ENCODE assay signal across 12 cellular contexts in genomic region chr6:1315560-1316386, GRCh38. TPM values are rescaled to one million over a fixed set of nuclear protein-coding genes. Genes with fewer than 3 reads are reported as not detected.
DNase-seq lines count a peak whose midpoint lies in the region; ATAC-seq, FAIRE-seq and TF ChIP-seq lines count a peak whose summit lies in the region.
"Had no signal": no experiment of that assay in that cellular context is flagged by ENCODE, and none has a peak within 500 bp of the region (broad histone marks: within the 10 kb centered on the region; RNA-seq: fewer than 3 reads in every experiment).

No MANE protein-coding gene starts in this region.

- TF ChIP-seq EP300 in stomach (IDR thresholded peaks at IDR 0.05): no peak

- H3K36me3 ChIP-seq in stomach: no peaks in the 10 kb centered on the region

- ATAC-seq in activated naive CD8-positive, alpha-beta T cell treated with anti-CD3 and anti-CD28 coated beads, Interleukin-2, amount 50 U/mL, for 24 hours: no peak
- no peak for ATAC-seq in GM21717 (IDR thresholded peaks at IDR 0.05; ENCODE audit: unreplicated experiment)

- no peaks in the 10 kb centered on the region for H3K9me3 ChIP-seq in stomach

- 12 to 35% (median 27%) methylated on average over 11 of the region's 11 CpGs for WGBS in stomach, 5 donors

- peaks cover 28% of the 10 kb centered on the region for H3K4me1 Mint-ChIP-seq in activated naive CD8-positive, alpha-beta T cell treated with anti-CD3 and anti-CD28 coated beads, Interleukin-2, amount 50 U/mL, for 24 hours

- peak overlapping the region; percentile 5 for H3K4me3 Mint-ChIP-seq in activated naive CD8-positive, alpha-beta T cell treated with anti-CD3 and anti-CD28 coated beads, Interleukin-2, amount 50 U/mL, for 24 hours

- H3K27me3 ChIP-seq in stomach: peaks cover 0 to 58% (median 30%) of the 10 kb centered on the region in 3 donors

- peaks cover 5 to 43% (median 30%) of the 10 kb centered on the region in 4 donors for H3K4me1 ChIP-seq in stomach

- no peaks in the 10 kb centered on the region for H3K9me3 Mint-ChIP-seq in activated naive CD8-positive, alpha-beta T cell treated with anti-CD3 and anti-CD28 coated beads, Interleukin-2, amount 50 U/mL, for 24 hours

- H3K4me3 ChIP-seq in stomach: peak overlapping the region; percentile 49 to 60 (median 54)

- H3K36me3 Mint-ChIP-seq in activated naive CD8-positive, alpha-beta T cell treated with anti-CD3 and anti-CD28 coated beads, Interleukin-2, amount 50 U/mL, for 24 hours (ENCODE audit: low read depth): peaks cover 2% of the 10 kb centered on the region

- H3K27ac Mint-ChIP-seq in activated naive CD8-positive, alpha-beta T cell treated with anti-CD3 and anti-CD28 coated beads, Interleukin-2, amount 50 U/mL, for 24 hours: no peak overlapping the region

- TF ChIP-seq POLR2A in stomach (IDR thresholded peaks at IDR 0.05): no peak

- H3K27me3 Mint-ChIP-seq in activated naive CD8-positive, alpha-beta T cell treated with anti-CD3 and anti-CD28 coated beads, Interleukin-2, amount 50 U/mL, for 24 hours: peaks cover 38% of the 10 kb centered on the region

- H3K27ac ChIP-seq in stomach: peak overlapping the region; percentile 80 to 91 (median 87)
- H3K27ac ChIP-seq: 22Rv1 had no signal

- intact Hi-C loops in stomach (cut with DNase I; ENCODE audit: low total_unique reads): no loop called here

- TF ChIP-seq CTCF in stomach (IDR thresholded peaks at IDR 0.05): no peak

- no peak for FAIRE-seq in HTR-8/SVneo (lab: Jason Lieb, UNC)
- no peak for FAIRE-seq in urothelium cell line (lab: Jason Lieb, UNC)
- FAIRE-seq: islet of Langerhans had no signal

- peak; percentile 10 for DNase-seq in DMS 273 (lab: John Stamatoyannopoulos, UW; ENCODE audit: unreplicated experiment)
- DNase-seq in DMS 273 treated with DMSO at 0.1 percent for 48 hours (lab: John Stamatoyannopoulos, UW): no peak
- DNase-seq in activated naive CD8-positive, alpha-beta T cell treated with anti-CD3 and anti-CD28 coated beads, Interleukin-2, amount 50 U/mL, for 24 hours: no peak
- DNase-seq in left kidney (ENCODE audit: low read depth, low spot score): peak; percentile 20
- no peak for DNase-seq in stomach
- DNase-seq in HTR-8/SVneo (ENCODE audit: insufficient read length, low spot score): no peak
- DNase-seq in urothelium cell line (ENCODE audit: low spot score): no peak
- DNase-seq: NCI-H1417 treated with DMSO at 0.1 percent for 48 hours had no signal

RNA-seq across cellular contexts. Expression of gene FOXQ1, which starts 3.9 kb away (rescaled TPM):
- total RNA-seq in stomach: 10 to 100 TPM in 4 of 5 donors, not detected in 1; 13.4 to 97.7 (median 38.2) TPM
- polyA plus RNA-seq in stomach: 10 to 100 TPM; 11.7 to 95.6 (median 17.4) TPM
- total RNA-seq: SK-MEL-5 had no signal

Comparison
In these comparisons a context has a peak if more than half of its experiments do, and no peak if none do; other contexts are left out.
1. DNase-seq: peak in DMS 273 (single experiment) and left kidney (single experiment); none in DMS 273 treated with DMSO at 0.1 percent for 48 hours (single experiment), activated naive CD8-positive, alpha-beta T cell treated with anti-CD3 and anti-CD28 coated beads, Interleukin-2, amount 50 U/mL, for 24 hours (single experiment), stomach (single experiment), HTR-8/SVneo (single experiment) and urothelium cell line (single experiment).